In genomic region chr16:28876973-28877641, GRCh38 we compare ENCODE assay signal across 18 cellular contexts. TPM values are rescaled to one million over a fixed set of nuclear protein-coding genes. Genes with fewer than 3 reads are reported as not detected.
A peak's percentile ranks its signal among the peaks of the same experiment; 100 is the strongest.
DNase-seq lines count a peak whose midpoint lies in the region; ATAC-seq and TF ChIP-seq lines count a peak whose summit lies in the region.
"Had no signal": no experiment of that assay in that cellular context is flagged by ENCODE, and none has a peak within 500 bp of the region (broad histone marks: within the 10 kb centered on the region; RNA-seq: fewer than 3 reads in every experiment).

No MANE protein-coding gene starts in this region.

- no peak for ATAC-seq in heart left ventricle
- ATAC-seq in stimulated activated naive B cell treated with anti-CD40 and anti-IgM and Interleukin-4, amounts not matched to agents 10 μg/mL and 1 μg/mL and 100 μg/mL, for 72 hours (replicated peaks) = no peak
- ATAC-seq: left lobe of liver had no signal

- H3K27ac ChIP-seq in cardiac muscle cell (peak overlapping the region; percentile 39), heart left ventricle (no peak overlapping the region), iPS-20b (ENCODE audit: low read length) (no peak overlapping the region), prostate gland (no peak overlapping the region)
- H3K27ac ChIP-seq: HL-60, right atrium auricular region had no signal

- H3K4me1 Mint-ChIP-seq in stimulated activated naive B cell treated with anti-CD40 and anti-IgM and Interleukin-4, amounts not matched to agents 10 μg/mL and 1 μg/mL and 100 μg/mL, for 72 hours = peaks cover 29 to 59% of the 10 kb centered on the region in 2 donors

- WGBS in heart left ventricle, 4 donors = 55 to 67% (median 57%) methylated on average over 11 to 12 of the region's 12 CpGs
- 57% methylated on average over 12 of the region's 12 CpGs for WGBS in prostate gland

- H3K4me3 ChIP-seq in cardiac muscle cell (no peak overlapping the region), heart left ventricle (no peak overlapping the region), iPS-20b (ENCODE audit: low read length) (no peak overlapping the region), prostate gland (no peak overlapping the region)
- H3K4me3 ChIP-seq: right atrium auricular region had no signal

- intact Hi-C loops in heart left ventricle (cut with DNase I) = loop anchor here in 5 of 10 donors (5.0 kb wide), 4 partner anchors 45 to 70 kb away; partner anchors contain the start of gene ATXN2L (in 1 of the 5)
- intact Hi-C loops in prostate gland (cut with DNase I) = no loop called here

- peak overlapping the region; percentile 21; the same call in 1 of the 2 replicates for H3K9ac ChIP-seq in iPS-20b (ENCODE audit: low read depth, low read length)

- peaks cover 24 to 33% of the 10 kb centered on the region in 2 donors for H3K36me3 Mint-ChIP-seq in stimulated activated naive B cell treated with anti-CD40 and anti-IgM and Interleukin-4, amounts not matched to agents 10 μg/mL and 1 μg/mL and 100 μg/mL, for 72 hours

- H3K9me3 ChIP-seq in cardiac muscle cell (ENCODE audit: low read depth) (no peaks in the 10 kb centered on the region), heart left ventricle (no peaks in the 10 kb centered on the region), iPS-20b (ENCODE audit: insufficient read depth, low read depth, low read length) (no peaks in the 10 kb centered on the region), prostate gland (no peaks in the 10 kb centered on the region)
- H3K9me3 ChIP-seq: right atrium auricular region had no signal

- no peaks in the 10 kb centered on the region for H3K27me3 ChIP-seq in cardiac muscle cell
- H3K27me3 ChIP-seq in heart left ventricle = peaks cover 0 to 6% (median 0%) of the 10 kb centered on the region in 9 donors
- peaks cover 15% of the 10 kb centered on the region for H3K27me3 ChIP-seq in iPS-20b (ENCODE audit: insufficient read depth, low read length)
- no peaks in the 10 kb centered on the region for H3K27me3 ChIP-seq in prostate gland (replicated peaks; ENCODE audit: insufficient read depth)
- H3K27me3 ChIP-seq: right atrium auricular region had no signal

- H3K9me3 Mint-ChIP-seq in stimulated activated naive B cell treated with anti-CD40 and anti-IgM and Interleukin-4, amounts not matched to agents 10 μg/mL and 1 μg/mL and 100 μg/mL, for 72 hours = no peaks in the 10 kb centered on the region

- TF ChIP-seq CTCF in cardiac muscle cell (IDR thresholded peaks at IDR 0.05; ENCODE audit: low read depth, low read length) (no peak), heart left ventricle (IDR thresholded peaks at IDR 0.05) (no peak), prostate gland (IDR thresholded peaks at IDR 0.05) (no peak)

- no peak overlapping the region for H3K4me3 Mint-ChIP-seq in stimulated activated naive B cell treated with anti-CD40 and anti-IgM and Interleukin-4, amounts not matched to agents 10 μg/mL and 1 μg/mL and 100 μg/mL, for 72 hours

- H3K27ac Mint-ChIP-seq in stimulated activated naive B cell treated with anti-CD40 and anti-IgM and Interleukin-4, amounts not matched to agents 10 μg/mL and 1 μg/mL and 100 μg/mL, for 72 hours = peak overlapping the region; percentile 62

- TF ChIP-seq POLR2A in heart left ventricle (IDR thresholded peaks at IDR 0.05) (no peak), Raji (IDR thresholded peaks at IDR 0.05; ENCODE audit: insufficient read depth, low read depth, low read length) (0 out of 2 replicates have a peak, but pooled peaks have one; percentile 5), prostate gland (IDR thresholded peaks at IDR 0.05) (no peak)

- H3K4me1 ChIP-seq in cardiac muscle cell (ENCODE audit: low read depth) (peaks cover 17% of the 10 kb centered on the region), heart left ventricle (peaks cover 4 to 16% (median 11%) of the 10 kb centered on the region in 12 donors), iPS-20b (ENCODE audit: insufficient read depth, low read length) (peaks cover 7% of the 10 kb centered on the region; the same call in 1 of the 2 replicates), prostate gland (replicated peaks) (peaks cover 5% of the 10 kb centered on the region)

- H3K27me3 Mint-ChIP-seq in stimulated activated naive B cell treated with anti-CD40 and anti-IgM and Interleukin-4, amounts not matched to agents 10 μg/mL and 1 μg/mL and 100 μg/mL, for 72 hours = peaks cover 9 to 11% of the 10 kb centered on the region in 2 donors

- H3K36me3 ChIP-seq in cardiac muscle cell (no peaks in the 10 kb centered on the region), heart left ventricle (peaks cover 0 to 29% (median 25%) of the 10 kb centered on the region in 9 donors), iPS-20b (ENCODE audit: insufficient read depth, low read depth, low read length) (peaks cover 17% of the 10 kb centered on the region), prostate gland (peaks cover 0 to 2% of the 10 kb centered on the region in 2 donors)

- DNase-seq in cardiac muscle cell (ENCODE audit: low read depth in 1 of 2, low spot score in 1 of 2) = no peak
- DNase-seq in heart left ventricle = no peak
- no peak for DNase-seq in stimulated activated naive B cell treated with anti-CD40 and anti-IgM and Interleukin-4, amounts not matched to agents 10 μg/mL and 1 μg/mL and 100 μg/mL, for 72 hours
- no peak for DNase-seq in NCI-H1105 treated with DMSO at 0.1 percent for 48 hours (lab: John Stamatoyannopoulos, UW)
- DNase-seq in prostate gland (ENCODE audit: low spot score) = no peak
- no peak for DNase-seq in NCI-H128 (lab: John Stamatoyannopoulos, UW; ENCODE audit: unreplicated experiment)
- DNase-seq: activated CD4-positive, alpha-beta T cell treated with anti-CD3 and anti-CD28 coated beads, Interleukin-2, amount 50 U/mL, for 4 hours; activated effector memory CD4-positive, alpha-beta T cell treated with Interleukin-2 at 50 U/mL for 16 hours; hypothalamus; NCI-H187 treated with DMSO at 0.1 percent for 48 hours; NCI-H69; SHP77; trophoblast cell had no signal

RNA-seq across cellular contexts. Expression of gene ATP2A1, which starts 1.2 kb away (rescaled TPM):
- total RNA-seq in cardiac muscle cell = 2.6 and 2.7 TPM in 2 replicates
- 2.6 and 5.0 TPM in 2 replicates for polyA plus RNA-seq in cardiac muscle cell
- under 1 TPM in 5 of 9 donors, not detected in 4; 0.15 to 0.63 (median 0.52) TPM for total RNA-seq in heart left ventricle
- under 1 TPM; 0.06 to 0.19 TPM for polyA plus RNA-seq in heart left ventricle
- 1 to 10 TPM; 1.5 to 3.1 TPM for total RNA-seq in prostate gland

RNA-seq across cellular contexts. Expression of gene SH2B1, which starts 13.5 kb away (rescaled TPM):
- total RNA-seq in cardiac muscle cell (79.5 and 92.0 TPM in 2 replicates), heart left ventricle (10 to 100 TPM; 27.5 to 47.1 (median 34.7) TPM), prostate gland (10 to 100 TPM; 51.6 to 84.2 TPM)
- polyA plus RNA-seq in cardiac muscle cell (37.7 and 41.1 TPM in 2 replicates), heart left ventricle (10 to 100 TPM; 34.6 to 43.0 TPM)

RNA-seq across cellular contexts. Expression of gene TUFM, which starts 31.0 kb away (rescaled TPM):
- total RNA-seq in cardiac muscle cell = 220 and 225 TPM in 2 replicates
- polyA plus RNA-seq in cardiac muscle cell = 305 and 359 TPM in 2 replicates
- total RNA-seq in heart left ventricle = 100 to 1,000 TPM; 179 to 250 (median 225) TPM
- polyA plus RNA-seq in heart left ventricle = 100 to 1,000 TPM; 281 to 384 TPM
- 100 to 1,000 TPM; 114 to 151 TPM for total RNA-seq in prostate gland

RNA-seq across cellular contexts. Expression of gene RABEP2, which starts 47.9 kb away (rescaled TPM):
- total RNA-seq in cardiac muscle cell = 74.0 and 87.3 TPM in 2 replicates
- polyA plus RNA-seq in cardiac muscle cell = 30.8 and 34.4 TPM in 2 replicates
- total RNA-seq in heart left ventricle = 10 to 100 TPM; 10.2 to 22.3 (median 14.7) TPM
- 10 to 100 TPM; 22.3 to 31.1 TPM for polyA plus RNA-seq in heart left ventricle
- 100 to 1,000 TPM; 128 to 139 TPM for total RNA-seq in prostate gland

RNA-seq across cellular contexts. Expression of gene ATXN2L, which starts 54.3 kb away (rescaled TPM):
- total RNA-seq in cardiac muscle cell (70.9 and 81.2 TPM in 2 replicates), heart left ventricle (10 to 100 TPM; 33.7 to 73.9 (median 44.8) TPM), prostate gland (100 to 1,000 TPM in 1 of 2 donors, 10 to 100 TPM in 1; 83.4 to 151 TPM)
- polyA plus RNA-seq in cardiac muscle cell (116 and 129 TPM in 2 replicates), heart left ventricle (10 to 100 TPM; 43.5 to 48.9 TPM)
